ENCODE assay signal across 1 cellular context in genomic region chr5:54460181-54460919, GRCh38.
TF ChIP-seq lines count a peak whose summit lies in the region.

No MANE protein-coding gene starts in this region.

TF ChIP-seq in GM23338, 12 proteins besides CTCF, POLR2A, EP300 and RAD21 (continued from another document):
- TF ChIP-seq REST (IDR thresholded peaks at IDR 0.05; ENCODE audit: unreplicated experiment), result no peak
- TF ChIP-seq ZNF331 (CRISPR knock-in tag; IDR thresholded peaks at IDR 0.05; ENCODE audit: low read depth), result no peak
- TF ChIP-seq ZNF114 (CRISPR knock-in tag; IDR thresholded peaks at IDR 0.05), result no peak
- TF ChIP-seq JUNB (IDR thresholded peaks at IDR 0.05; ENCODE audit: unreplicated experiment), result no peak
- no peak for TF ChIP-seq ETS1 (IDR thresholded peaks at IDR 0.05)
- no peak for TF ChIP-seq STAT1 (IDR thresholded peaks at IDR 0.05; ENCODE audit: unreplicated experiment)
- TF ChIP-seq CREB1 (CRISPR knock-in tag; IDR thresholded peaks at IDR 0.05; ENCODE audit: low read depth), result no peak
